ENCODE assay signal across 23 cellular contexts in genomic region chr19:32422435-32422834, GRCh38. TPM values are rescaled to one million over a fixed set of nuclear protein-coding genes. Genes with fewer than 3 reads are reported as not detected.
A peak's percentile ranks its signal among the peaks of the same experiment; 100 is the strongest.
DNase-seq lines count a peak whose midpoint lies in the region; ATAC-seq and TF ChIP-seq lines count a peak whose summit lies in the region.
"Had no signal": no experiment of that assay in that cellular context is flagged by ENCODE, and none has a peak within 500 bp of the region (broad histone marks: within the 10 kb centered on the region; RNA-seq: fewer than 3 reads in every experiment).

No MANE protein-coding gene starts in this region.

- H3K4me1 Mint-ChIP-seq in activated CD8-positive, alpha-beta T cell treated with anti-CD3 and anti-CD28 coated beads, Interleukin-2, amount 10 ng/mL, durations not matched to agents 7 days and 5 days (ENCODE audit: low read depth), result peaks cover 13% of the 10 kb centered on the region
- H3K4me1 Mint-ChIP-seq in activated CD8-positive, alpha-beta T cell treated with anti-CD3 and anti-CD28 coated beads for 36 hours (ENCODE audit: low read depth), result peaks cover 15% of the 10 kb centered on the region
- H3K4me1 Mint-ChIP-seq in dendritic cell treated with granulocyte-macrophage colony-stimulating factor and Interleukin-4, amounts not matched to agents 40 ng/mL and 50 ng/mL, for 4 days (ENCODE audit: low read depth), result peaks cover 25% of the 10 kb centered on the region

- CTCF ChIA-PET in activated CD8-positive, alpha-beta T cell treated with anti-CD3 and anti-CD28 coated beads, Interleukin-2, amount 10 ng/mL, durations not matched to agents 7 days and 5 days (lab: Charles Lee), result interaction anchor here (1.0 kb wide), 1 partner anchor 17 kb away, joined by 3 read pairs; the partner anchor contains the start of gene DPY19L3
- CTCF ChIA-PET in activated CD8-positive, alpha-beta T cell treated with anti-CD3 and anti-CD28 coated beads for 36 hours (lab: Charles Lee), result no interaction called here

- H3K9me2 ChIP-seq in Karpas-422 (replicated peaks; ENCODE audit: insufficient read depth, low read length), result no peaks in the 10 kb centered on the region

- H3K27ac ChIP-seq in Karpas-422 (ENCODE audit: low read length) (peak overlapping the region; percentile 70), neutrophil (peak overlapping the region; percentile 93)
- H3K27ac ChIP-seq: A549, breast epithelium, colonic mucosa, esophagus squamous epithelium, gastrocnemius medialis, hepatocyte, left ventricle myocardium inferior, psoas muscle had no signal

- H3K36me3 Mint-ChIP-seq in activated CD8-positive, alpha-beta T cell treated with anti-CD3 and anti-CD28 coated beads, Interleukin-2, amount 10 ng/mL, durations not matched to agents 7 days and 5 days (ENCODE audit: low read depth), result peaks cover 5% of the 10 kb centered on the region
- H3K36me3 Mint-ChIP-seq in activated CD8-positive, alpha-beta T cell treated with anti-CD3 and anti-CD28 coated beads for 36 hours (ENCODE audit: low read depth), result peaks cover 7% of the 10 kb centered on the region
- no peaks in the 10 kb centered on the region for H3K36me3 Mint-ChIP-seq in dendritic cell treated with granulocyte-macrophage colony-stimulating factor and Interleukin-4, amounts not matched to agents 40 ng/mL and 50 ng/mL, for 4 days (ENCODE audit: low read depth)

- H3K9me3 ChIP-seq in Karpas-422 (ENCODE audit: low read length) (no peaks in the 10 kb centered on the region), neutrophil (no peaks in the 10 kb centered on the region)
- H3K9me3 ChIP-seq: A549, breast epithelium, colonic mucosa, esophagus squamous epithelium, gastrocnemius medialis, left ventricle myocardium inferior, psoas muscle had no signal

- no peaks in the 10 kb centered on the region for H3K9me3 Mint-ChIP-seq in activated CD8-positive, alpha-beta T cell treated with anti-CD3 and anti-CD28 coated beads, Interleukin-2, amount 10 ng/mL, durations not matched to agents 7 days and 5 days (ENCODE audit: insufficient read depth)
- H3K9me3 Mint-ChIP-seq in activated CD8-positive, alpha-beta T cell treated with anti-CD3 and anti-CD28 coated beads for 36 hours, result no peaks in the 10 kb centered on the region
- H3K9me3 Mint-ChIP-seq in dendritic cell treated with granulocyte-macrophage colony-stimulating factor and Interleukin-4, amounts not matched to agents 40 ng/mL and 50 ng/mL, for 4 days, result no peaks in the 10 kb centered on the region
- H3K9me3 Mint-ChIP-seq: effector memory CD8-positive, alpha-beta T cell had no signal

- H3K9ac ChIP-seq in Karpas-422 (ENCODE audit: low read length), result peak overlapping the region; percentile 14; the same call in 1 of the 2 replicates

- POLR2A ChIA-PET in activated CD8-positive, alpha-beta T cell treated with anti-CD3 and anti-CD28 coated beads, Interleukin-2, amount 10 ng/mL, durations not matched to agents 7 days and 5 days (lab: Charles Lee), result interaction anchor here (1.1 kb wide), 1 partner anchor 17 kb away, joined by 4 read pairs; the partner anchor contains the start of gene DPY19L3
- POLR2A ChIA-PET in activated CD8-positive, alpha-beta T cell treated with anti-CD3 and anti-CD28 coated beads for 36 hours (lab: Charles Lee), result no interaction called here

- no peak for TF ChIP-seq CTCF in activated CD8-positive, alpha-beta T cell treated with anti-CD3 and anti-CD28 coated beads for 36 hours (IDR thresholded peaks at IDR 0.05)
- no peak for TF ChIP-seq CTCF in neutrophil (IDR thresholded peaks at IDR 0.05)

- DNase-seq in activated CD8-positive, alpha-beta T cell treated with anti-CD3 and anti-CD28 coated beads, Interleukin-2, amount 10 ng/mL, durations not matched to agents 7 days and 5 days, result no peak
- DNase-seq in activated CD8-positive, alpha-beta T cell treated with anti-CD3 and anti-CD28 coated beads for 36 hours, result no peak
- DNase-seq in Karpas-422, result no peak
- DNase-seq in AG08396 (ENCODE audit: low spot score), result no peak
- DNase-seq: activated gamma-delta T cell; colonic mucosa; effector memory CD8-positive, alpha-beta T cell; esophagus squamous epithelium; gastrocnemius medialis; H7; left ventricle myocardium inferior; NCI-H1048; NCI-H187; NCI-H524 treated with DMSO at 0.1 percent for 48 hours; psoas muscle; T-helper 9 cell had no signal

- H3K4me2 ChIP-seq in Karpas-422 (ENCODE audit: low read depth, low read length, poor library complexity, severe bottlenecking), result peak overlapping the region; percentile 32
- H3K4me2 ChIP-seq: A549, hepatocyte had no signal

- H3K4me1 ChIP-seq in Karpas-422 (ENCODE audit: low read length) (peaks cover 23% of the 10 kb centered on the region), neutrophil (ENCODE audit: control insufficient read depth in 1 of 2, insufficient read depth in 1 of 2, low read depth in 1 of 2, low read length in 1 of 2) (peaks cover 54 to 56% of the 10 kb centered on the region in 2 experiments)
- H3K4me1 ChIP-seq: A549, breast epithelium, colonic mucosa, esophagus squamous epithelium, gastrocnemius medialis, left ventricle myocardium inferior, psoas muscle had no signal

- no peak for ATAC-seq in activated CD8-positive, alpha-beta T cell treated with anti-CD3 and anti-CD28 coated beads, Interleukin-2, amount 10 ng/mL, durations not matched to agents 7 days and 5 days
- no peak for ATAC-seq in activated CD8-positive, alpha-beta T cell treated with anti-CD3 and anti-CD28 coated beads for 36 hours
- ATAC-seq in HG03135 (IDR thresholded peaks at IDR 0.05; ENCODE audit: unreplicated experiment) (no peak), HG03521 (IDR thresholded peaks at IDR 0.05; ENCODE audit: unreplicated experiment) (no peak)
- ATAC-seq: A549; effector memory CD8-positive, alpha-beta T cell; gastrocnemius medialis; psoas muscle had no signal

- intact Hi-C loops in activated CD8-positive, alpha-beta T cell treated with anti-CD3 and anti-CD28 coated beads for 36 hours (cut with micrococcal nuclease), result no loop called here
- intact Hi-C loops in dendritic cell treated with granulocyte-macrophage colony-stimulating factor and Interleukin-4, amounts not matched to agents 40 ng/mL and 50 ng/mL, for 4 days (cut with micrococcal nuclease), result no loop called here

- no peaks in the 10 kb centered on the region for H3K36me3 ChIP-seq in Karpas-422 (ENCODE audit: insufficient read depth, low read length)
- H3K36me3 ChIP-seq in neutrophil, result no peaks in the 10 kb centered on the region
- H3K36me3 ChIP-seq: breast epithelium, colonic mucosa, gastrocnemius medialis had no signal

- H3K27ac Mint-ChIP-seq in activated CD8-positive, alpha-beta T cell treated with anti-CD3 and anti-CD28 coated beads, Interleukin-2, amount 10 ng/mL, durations not matched to agents 7 days and 5 days, result peak overlapping the region; percentile 72
- H3K27ac Mint-ChIP-seq in activated CD8-positive, alpha-beta T cell treated with anti-CD3 and anti-CD28 coated beads for 36 hours, result no peak overlapping the region
- no peak overlapping the region for H3K27ac Mint-ChIP-seq in dendritic cell treated with granulocyte-macrophage colony-stimulating factor and Interleukin-4, amounts not matched to agents 40 ng/mL and 50 ng/mL, for 4 days

- no peaks in the 10 kb centered on the region for H4K20me1 ChIP-seq in Karpas-422 (ENCODE audit: insufficient read depth, low read depth, low read length)

- no peak overlapping the region; the same call in 1 of the 2 replicates for H2AFZ ChIP-seq in Karpas-422 (ENCODE audit: low read length)
- H2AFZ ChIP-seq: hepatocyte had no signal

- no peak overlapping the region for H3K4me3 ChIP-seq in Karpas-422 (ENCODE audit: low read length)
- H3K4me3 ChIP-seq in neutrophil (ENCODE audit: low read depth in 1 of 2, low read length in 1 of 2), result peak overlapping the region; percentile 59
- H3K4me3 ChIP-seq: A549, breast epithelium, colonic mucosa, esophagus squamous epithelium, gastrocnemius medialis, hepatocyte, left ventricle myocardium inferior, psoas muscle had no signal

- H3K79me2 ChIP-seq in Karpas-422 (ENCODE audit: low read length), result peaks cover 52% of the 10 kb centered on the region
- H3K79me2 ChIP-seq: hepatocyte had no signal

- H3K27me3 Mint-ChIP-seq in activated CD8-positive, alpha-beta T cell treated with anti-CD3 and anti-CD28 coated beads, Interleukin-2, amount 10 ng/mL, durations not matched to agents 7 days and 5 days (ENCODE audit: low read depth), result no peaks in the 10 kb centered on the region
- no peaks in the 10 kb centered on the region for H3K27me3 Mint-ChIP-seq in activated CD8-positive, alpha-beta T cell treated with anti-CD3 and anti-CD28 coated beads for 36 hours
- H3K27me3 Mint-ChIP-seq in dendritic cell treated with granulocyte-macrophage colony-stimulating factor and Interleukin-4, amounts not matched to agents 40 ng/mL and 50 ng/mL, for 4 days, result peaks cover 26% of the 10 kb centered on the region
- H3K27me3 Mint-ChIP-seq: effector memory CD8-positive, alpha-beta T cell had no signal

- H3K4me3 Mint-ChIP-seq in activated CD8-positive, alpha-beta T cell treated with anti-CD3 and anti-CD28 coated beads, Interleukin-2, amount 10 ng/mL, durations not matched to agents 7 days and 5 days, result no peak overlapping the region
- H3K4me3 Mint-ChIP-seq in activated CD8-positive, alpha-beta T cell treated with anti-CD3 and anti-CD28 coated beads for 36 hours, result no peak overlapping the region
- H3K4me3 Mint-ChIP-seq in dendritic cell treated with granulocyte-macrophage colony-stimulating factor and Interleukin-4, amounts not matched to agents 40 ng/mL and 50 ng/mL, for 4 days, result peak overlapping the region; percentile 9
- H3K4me3 Mint-ChIP-seq: effector memory CD8-positive, alpha-beta T cell had no signal

- H3K27me3 ChIP-seq in Karpas-422 (ENCODE audit: low read length) (no peaks in the 10 kb centered on the region), neutrophil (no peaks in the 10 kb centered on the region)
- H3K27me3 ChIP-seq: breast epithelium, colonic mucosa, esophagus squamous epithelium, gastrocnemius medialis, hepatocyte had no signal

RNA-seq across cellular contexts. Expression of gene DPY19L3, which starts 16.9 kb away (rescaled TPM):
- 10 to 100 TPM; 13.0 to 13.6 TPM for total RNA-seq in activated CD8-positive, alpha-beta T cell treated with anti-CD3 and anti-CD28 coated beads, Interleukin-2, amount 10 ng/mL, durations not matched to agents 7 days and 5 days
- 10 to 100 TPM; 10.4 to 12.4 TPM for total RNA-seq in activated CD8-positive, alpha-beta T cell treated with anti-CD3 and anti-CD28 coated beads for 36 hours
- 30.6 and 45.1 TPM in 2 replicates for total RNA-seq in Karpas-422 (2014; rRNA removed; shearing (Covaris generic); ENCODE audit: low replicate concordance)
